Comparison of ENCODE assay signal across 23 cellular contexts in genomic region chr9:136669791-136670464, GRCh38. TPM values are rescaled to one million over a fixed set of nuclear protein-coding genes. Genes with fewer than 3 reads are reported as not detected.
DNase-seq lines count a peak whose midpoint lies in the region; ATAC-seq and TF ChIP-seq lines count a peak whose summit lies in the region.
"Had no signal": no experiment of that assay in that cellular context is flagged by ENCODE, and none has a peak within 500 bp of the region (broad histone marks: within the 10 kb centered on the region; RNA-seq: fewer than 3 reads in every experiment).

No MANE protein-coding gene starts in this region.

- peak overlapping the region in 1 of 2 donors; percentile 76 for H3K27ac ChIP-seq in right atrium auricular region
- no peak overlapping the region for H3K27ac ChIP-seq in vagina
- no peak overlapping the region for H3K27ac ChIP-seq in aorta (ENCODE audit: low read depth in 1 of 2, low read length in 2 of 2)
- H3K27ac ChIP-seq: SJCRH30 had no signal

- no peaks in the 10 kb centered on the region for H3K9me3 Mint-ChIP-seq in endothelial cell (ENCODE audit: unreplicated experiment)
- H3K9me3 Mint-ChIP-seq in neural crest cell: no peaks in the 10 kb centered on the region
- H3K9me3 Mint-ChIP-seq: dendritic cell treated with granulocyte-macrophage colony-stimulating factor and Interleukin-4, amounts not matched to agents 40 ng/mL and 50 ng/mL, for 4 days had no signal

- peak overlapping the region; percentile 18 for H3K27ac Mint-ChIP-seq in endothelial cell (ENCODE audit: unreplicated experiment)
- H3K27ac Mint-ChIP-seq in neural crest cell (ENCODE audit: unreplicated experiment): no peak overlapping the region
- H3K27ac Mint-ChIP-seq: dendritic cell treated with granulocyte-macrophage colony-stimulating factor and Interleukin-4, amounts not matched to agents 40 ng/mL and 50 ng/mL, for 4 days had no signal

- no peaks in the 10 kb centered on the region for H3K9me3 ChIP-seq in right atrium auricular region
- no peaks in the 10 kb centered on the region for H3K9me3 ChIP-seq in vagina
- H3K9me3 ChIP-seq in aorta (ENCODE audit: control insufficient read depth, low read length): no peaks in the 10 kb centered on the region
- H3K9me3 ChIP-seq: Peyer's patch, SJCRH30 had no signal

- H3K4me1 Mint-ChIP-seq in endothelial cell (ENCODE audit: unreplicated experiment) (peaks cover 18% of the 10 kb centered on the region), neural crest cell (no peaks in the 10 kb centered on the region)

- H3K27me3 Mint-ChIP-seq in endothelial cell (ENCODE audit: unreplicated experiment) (peaks cover 73% of the 10 kb centered on the region), neural crest cell (ENCODE audit: low read depth) (peaks cover 4% of the 10 kb centered on the region)

- H3K27me3 ChIP-seq in right atrium auricular region (no peaks in the 10 kb centered on the region), vagina (peaks cover 4% of the 10 kb centered on the region), aorta (ENCODE audit: control insufficient read depth in 1 of 2, insufficient read depth in 2 of 2, low read length in 1 of 2) (no peaks in the 10 kb centered on the region)

- no peak for TF ChIP-seq POLR2A in vagina (IDR thresholded peaks at IDR 0.05)

- TF ChIP-seq CTCF in right atrium auricular region (IDR thresholded peaks at IDR 0.05) (no peak), endothelial cell (IDR thresholded peaks at IDR 0.05; ENCODE audit: unreplicated experiment) (no peak), neural crest cell (conservative IDR thresholded peaks at IDR 0.05) (no peak), vagina (IDR thresholded peaks at IDR 0.05) (no peak)

- intact Hi-C loops in left ventricle myocardium superior (cut with micrococcal nuclease) (no loop called here), vagina (cut with DNase I) (loop anchor here (5.0 kb wide), 1 partner anchor 57 kb away; no protein-coding TSS in a partner anchor), aorta (cut with DNase I) (no loop called here)

- ATAC-seq in left ventricle myocardium superior: no peak
- ATAC-seq in aorta (ENCODE audit: low FRiP score): no peak
- ATAC-seq: sciatic nerve had no signal

- H3K36me3 ChIP-seq in right atrium auricular region (peaks cover 55% of the 10 kb centered on the region), vagina (peaks cover 0 to 7% of the 10 kb centered on the region in 2 donors), aorta (ENCODE audit: control insufficient read depth in 1 of 2, insufficient read depth in 2 of 2, low read length in 1 of 2) (no peaks in the 10 kb centered on the region)
- H3K36me3 ChIP-seq: SJCRH30 had no signal

- H3K36me3 Mint-ChIP-seq in endothelial cell (ENCODE audit: low read depth, unreplicated experiment): peaks cover 26% of the 10 kb centered on the region
- H3K36me3 Mint-ChIP-seq in neural crest cell (ENCODE audit: low read depth): no peaks in the 10 kb centered on the region

- H3K4me1 ChIP-seq in right atrium auricular region (peaks cover 0 to 40% of the 10 kb centered on the region in 2 donors), vagina (peaks cover 16% of the 10 kb centered on the region), aorta (ENCODE audit: control insufficient read depth in 1 of 2, insufficient read depth in 2 of 2, low read length in 2 of 2) (no peaks in the 10 kb centered on the region)

- peak overlapping the region; percentile 74 for H3K4me3 Mint-ChIP-seq in endothelial cell (ENCODE audit: unreplicated experiment)
- peak overlapping the region; percentile 41 for H3K4me3 Mint-ChIP-seq in neural crest cell
- H3K4me3 Mint-ChIP-seq: dendritic cell treated with granulocyte-macrophage colony-stimulating factor and Interleukin-4, amounts not matched to agents 40 ng/mL and 50 ng/mL, for 4 days had no signal

- DNase-seq in right atrium auricular region (ENCODE audit: low spot score) (no peak), left ventricle myocardium superior (no peak), endothelial cell (ENCODE audit: low spot score) (no peak), neural crest cell (ENCODE audit: low read depth, low spot score) (no peak), vagina (ENCODE audit: extremely low spot score in 2 of 2) (no peak), SKM-1 (lab: John Stamatoyannopoulos, UW; ENCODE audit: unreplicated experiment) (no peak), aorta (no peak)
- DNase-seq in activated naive CD4-positive, alpha-beta T cell treated with anti-CD3 and anti-CD28 coated beads, Interleukin-2, amount 50 U/mL, for 16 hours: no peak
- DNase-seq: activated CD4-positive, alpha-beta T cell treated with anti-CD3 and anti-CD28 coated beads for 48 hours; activated naive CD4-positive, alpha-beta T cell; activated T-cell treated with anti-CD3 and anti-CD28 coated beads, Interleukin-2, amount 50 U/mL, for 48 hours; HCEC 1CT; NCI-H1092; NCI-H187; NCI-H2171 treated with DMSO at 0.1 percent for 48 hours; NCI-H524; Peyer's patch; SJCRH30; stimulated activated CD8-positive, alpha-beta memory T cell treated with anti-CD3 and anti-CD28 coated beads, Interleukin-4, amount 100 ng/mL, for 48 hours; T-helper 1 cell had no signal

- 62 to 74% methylated on average over 23 of the region's 23 CpGs for WGBS in aorta, 2 donors

- H3K4me3 ChIP-seq in right atrium auricular region: peak overlapping the region; percentile 30 to 66
- peak overlapping the region; percentile 13 to 39 for H3K4me3 ChIP-seq in vagina
- no peak overlapping the region for H3K4me3 ChIP-seq in aorta (ENCODE audit: low read length in 2 of 2)
- H3K4me3 ChIP-seq: SJCRH30 had no signal

RNA-seq across cellular contexts. Expression of gene EGFL7, which starts 7.2 kb away (rescaled TPM):
- total RNA-seq in right atrium auricular region (100 to 1,000 TPM; 114 to 120 TPM), left ventricle myocardium superior (63.8 TPM), endothelial cell (ENCODE audit: unreplicated experiment) (945 TPM), neural crest cell (14.1 and 16.8 TPM in 2 replicates), vagina (272 TPM), aorta (100 to 1,000 TPM in 1 of 2 donors, 10 to 100 TPM in 1; 78.6 to 308 TPM)
- polyA plus RNA-seq in aorta: 10 to 100 TPM; 13.1 to 32.0 TPM

RNA-seq across cellular contexts. Expression of gene AGPAT2, which starts 17.3 kb away (rescaled TPM):
- total RNA-seq in right atrium auricular region: 10 to 100 TPM; 71.9 to 81.9 TPM
- 53.8 TPM for total RNA-seq in left ventricle myocardium superior
- 38.9 TPM for total RNA-seq in endothelial cell (ENCODE audit: unreplicated experiment)
- 18.4 and 19.0 TPM in 2 replicates for total RNA-seq in neural crest cell
- total RNA-seq in vagina: 87.2 TPM
- 10 to 100 TPM; 26.9 to 31.5 TPM for total RNA-seq in aorta
- 10 to 100 TPM; 49.5 to 64.9 TPM for polyA plus RNA-seq in aorta

RNA-seq across cellular contexts. Expression of gene DIPK1B, which starts 42.4 kb away (rescaled TPM):
- total RNA-seq in right atrium auricular region (10 to 100 TPM; 45.1 to 45.7 TPM), left ventricle myocardium superior (22.3 TPM), endothelial cell (ENCODE audit: unreplicated experiment) (293 TPM), neural crest cell (46.3 and 49.2 TPM in 2 replicates), vagina (11.5 TPM), aorta (10 to 100 TPM in 1 of 2 donors, 1 to 10 TPM in 1; 7.3 to 13.6 TPM)
- polyA plus RNA-seq in aorta: 1 to 10 TPM; 1.1 to 4.8 TPM
- total RNA-seq: activated CD8-positive, alpha-beta memory T cell treated with anti-CD3 and anti-CD28 coated beads for 36 hours had no signal

Comparison
In these comparisons a context has a peak if more than half of its experiments do, and no peak if none do; other contexts are left out.
1. H3K4me3 ChIP-seq: peak in right atrium auricular region (2 of 2) and vagina (2 of 2); none in aorta (0 of 2).